In the genomic region with DNA sequence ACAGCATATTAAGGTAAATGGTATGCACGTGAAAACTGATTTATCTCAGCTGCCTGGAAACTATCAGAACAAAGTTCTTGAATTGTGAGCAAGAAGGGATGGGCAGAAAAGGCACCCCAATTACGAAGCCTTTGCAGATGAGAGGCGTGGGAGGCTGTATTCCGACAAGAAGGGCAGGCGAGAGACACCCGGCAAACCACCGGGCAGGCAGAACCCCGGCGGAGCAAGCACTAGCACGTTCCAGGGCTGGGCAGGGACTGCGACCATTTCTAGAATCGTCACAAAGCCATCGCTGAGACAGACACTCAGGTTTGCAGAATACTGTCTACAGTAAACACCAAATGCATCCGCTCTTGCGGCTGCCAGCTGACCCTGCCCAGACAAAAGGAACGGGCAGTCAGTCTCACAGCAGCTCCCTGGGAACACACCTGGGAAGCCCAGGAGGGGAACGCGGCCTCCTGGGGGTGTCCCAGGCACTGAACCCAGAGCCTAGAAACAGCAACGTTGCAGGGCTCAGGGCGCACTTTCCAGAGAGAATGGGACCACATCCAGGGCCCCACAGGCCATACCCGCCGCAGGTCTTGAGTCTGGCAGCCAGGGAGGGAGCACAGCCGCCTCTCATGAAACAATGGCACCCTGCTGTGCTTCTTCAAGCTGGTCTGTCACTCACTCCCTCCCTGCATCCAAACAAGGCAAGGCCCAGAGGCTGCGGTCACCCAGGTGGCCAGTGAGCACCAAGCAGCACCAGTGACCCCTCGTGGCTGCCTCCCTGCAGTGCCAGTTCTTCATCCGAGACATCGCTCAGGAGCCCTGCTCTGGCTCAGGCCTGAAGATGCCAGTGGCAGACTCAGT, we compare ENCODE assay signal across 10 cellular contexts.
DNase-seq lines count a peak whose midpoint lies in the region; ATAC-seq and TF ChIP-seq lines count a peak whose summit lies in the region.
"Had no signal": no experiment of that assay in that cellular context is flagged by ENCODE, and none has a peak within 500 bp of the region (broad histone marks: within the 10 kb centered on the region; RNA-seq: fewer than 3 reads in every experiment).

No MANE protein-coding gene starts in this region.

- H3K27ac Mint-ChIP-seq in glutamatergic neuron (ENCODE audit: unreplicated experiment), result peak overlapping the region; percentile 72
- peak overlapping the region; percentile 23 for H3K27ac Mint-ChIP-seq in progenitor cell of endocrine pancreas

- ATAC-seq in GM18909 (IDR thresholded peaks at IDR 0.05; ENCODE audit: poor library complexity, unreplicated experiment) (no peak), HG02884 (IDR thresholded peaks at IDR 0.05; ENCODE audit: unreplicated experiment) (no peak), GM18502 (IDR thresholded peaks at IDR 0.05; ENCODE audit: poor library complexity, unreplicated experiment) (no peak), GM18498 (IDR thresholded peaks at IDR 0.05; ENCODE audit: unreplicated experiment) (no peak)

- DNase-seq in HuH-7 (ENCODE audit: low spot score) (peak; percentile 62), NCI-H524 treated with DMSO at 0.1 percent for 48 hours (lab: John Stamatoyannopoulos, UW) (peak; percentile 4), glutamatergic neuron (peak; percentile 85), progenitor cell of endocrine pancreas (ENCODE audit: low spot score, unreplicated experiment) (peak; percentile 74)
- DNase-seq: dermis blood vessel endothelial cell, MV-4-11 had no signal

- H3K4me3 Mint-ChIP-seq in glutamatergic neuron (ENCODE audit: unreplicated experiment) (no peak overlapping the region), progenitor cell of endocrine pancreas (ENCODE audit: low read depth) (no peak overlapping the region)

- H3K27me3 Mint-ChIP-seq in glutamatergic neuron (ENCODE audit: unreplicated experiment) (peaks cover 10% of the 10 kb centered on the region), progenitor cell of endocrine pancreas (peaks cover 13% of the 10 kb centered on the region)

- peaks cover 8% of the 10 kb centered on the region for H3K4me1 Mint-ChIP-seq in glutamatergic neuron (ENCODE audit: low read depth, unreplicated experiment)
- peaks cover 8% of the 10 kb centered on the region for H3K4me1 Mint-ChIP-seq in progenitor cell of endocrine pancreas (ENCODE audit: low read depth)

- peaks cover 32% of the 10 kb centered on the region for H3K9me3 Mint-ChIP-seq in glutamatergic neuron (ENCODE audit: unreplicated experiment)
- no peaks in the 10 kb centered on the region for H3K9me3 Mint-ChIP-seq in progenitor cell of endocrine pancreas (ENCODE audit: low read depth)

- TF ChIP-seq CTCF in glutamatergic neuron (IDR thresholded peaks at IDR 0.05; ENCODE audit: partially characterized antibody, unreplicated experiment), result peak; percentile 28
- TF ChIP-seq CTCF in progenitor cell of endocrine pancreas (IDR thresholded peaks at IDR 0.05; ENCODE audit: unreplicated experiment), result peak; percentile 80

- peaks cover 12% of the 10 kb centered on the region for H3K36me3 Mint-ChIP-seq in glutamatergic neuron (ENCODE audit: unreplicated experiment)
- H3K36me3 Mint-ChIP-seq in progenitor cell of endocrine pancreas (ENCODE audit: insufficient read depth), result no peaks in the 10 kb centered on the region

Comparison
In these comparisons a context has a peak if more than half of its experiments do, and no peak if none do; other contexts are left out.
1. DNase-seq: peak in every context shown above with its lines; median percentile 85 in glutamatergic neuron; 74 in progenitor cell of endocrine pancreas; 62 in HuH-7; 4 in NCI-H524 treated with DMSO at 0.1 percent for 48 hours.